33 cellular contexts compared by ENCODE assay signal in genomic region chr4:8909548-8909947, GRCh38. TPM values are rescaled to one million over a fixed set of nuclear protein-coding genes. Genes with fewer than 3 reads are reported as not detected.
DNase-seq lines count a peak whose midpoint lies in the region; FAIRE-seq and TF ChIP-seq lines count a peak whose summit lies in the region.
"Had no signal": no experiment of that assay in that cellular context is flagged by ENCODE, and none has a peak within 500 bp of the region (broad histone marks: within the 10 kb centered on the region; RNA-seq: fewer than 3 reads in every experiment).

No MANE protein-coding gene starts in this region.

- H3K27ac ChIP-seq in left ventricle myocardium inferior (replicated peaks), result no peak overlapping the region
- H3K27ac ChIP-seq: spleen had no signal

- no peaks in the 10 kb centered on the region for H3K4me1 ChIP-seq in left ventricle myocardium inferior
- H3K4me1 ChIP-seq: spleen had no signal

- no peaks in the 10 kb centered on the region for H3K27me3 Mint-ChIP-seq in T-helper 1 cell treated with Interleukin-12 subunit alpha and Interleukin-12 subunit beta and Interleukin-4 antibody, amounts not matched to agents 30 μg/mL and 1 μg/mL, for 36 hours (ENCODE audit: low read depth)
- peaks cover 6% of the 10 kb centered on the region for H3K27me3 Mint-ChIP-seq in chondrocyte (ENCODE audit: low read depth)
- H3K27me3 Mint-ChIP-seq: stimulated activated naive CD8-positive, alpha-beta T cell treated with anti-CD3 and anti-CD28 coated beads, Interleukin-15, amount 100 ng/mL, for 72 hours had no signal

- intact Hi-C loops in left ventricle myocardium inferior (cut with micrococcal nuclease), result no loop called here

- peaks cover 96% of the 10 kb centered on the region for H3K27me3 ChIP-seq in left ventricle myocardium inferior (ENCODE audit: low read depth)
- no peaks in the 10 kb centered on the region for H3K27me3 ChIP-seq in MG63

- H3K4me3 ChIP-seq in left ventricle myocardium inferior, result no peak overlapping the region
- H3K4me3 ChIP-seq in MG63, result no peak overlapping the region
- H3K4me3 ChIP-seq: GM23338, spleen had no signal

- no peak for TF ChIP-seq CTCF in chondrocyte (IDR thresholded peaks at IDR 0.05)
- no peak for TF ChIP-seq CTCF in left ventricle myocardium inferior (IDR thresholded peaks at IDR 0.05; ENCODE audit: borderline replicate concordance)

- DNase-seq in T-helper 1 cell (no peak), H4 (ENCODE audit: low spot score) (peak; percentile 62), chondrocyte (ENCODE audit: low spot score) (peak; percentile 26), urothelium cell line (ENCODE audit: low spot score) (peak; percentile 40), left ventricle myocardium inferior (no peak), MG63 (no peak)
- no peak for DNase-seq in stimulated activated CD4-positive, alpha-beta T cell treated with anti-CD3 and anti-CD28 coated beads, Interleukin-4, amount 100 ng/mL, for 4 hours
- DNase-seq: activated CD4-positive, alpha-beta T cell treated with anti-CD3 and anti-CD28 coated beads, Interleukin-2, amount 50 U/mL, for 4 hours; activated T-cell treated with anti-CD3 and anti-CD28 coated beads, Interleukin-2, amount 50 U/mL, for 72 hours; caudate nucleus; DMS79 treated with DMSO at 0.1 percent for 48 hours; effector memory CD8-positive, alpha-beta T cell; GF-D8; hippocampal formation; immature natural killer cell; mesenchymal stem cell; NCI-H1092; NCI-H1694; NCI-H524; right cardiac atrium; stimulated activated CD4-positive, alpha-beta T cell treated with anti-CD3 and anti-CD28 coated beads, Interleukin-2, amount 100 ng/mL, for 24 hours; T-helper 2 cell had no signal

- no peaks in the 10 kb centered on the region for H3K36me3 ChIP-seq in left ventricle myocardium inferior
- no peaks in the 10 kb centered on the region for H3K36me3 ChIP-seq in MG63
- H3K36me3 ChIP-seq: spleen had no signal

- FAIRE-seq in urothelium cell line (lab: Jason Lieb, UNC), result no peak
- FAIRE-seq: astrocyte, GM18507 had no signal

- no peak overlapping the region for H3K4me3 Mint-ChIP-seq in T-helper 1 cell treated with Interleukin-12 subunit alpha and Interleukin-12 subunit beta and Interleukin-4 antibody, amounts not matched to agents 30 μg/mL and 1 μg/mL, for 36 hours
- H3K4me3 Mint-ChIP-seq in chondrocyte (ENCODE audit: unreplicated experiment), result no peak overlapping the region
- H3K4me3 Mint-ChIP-seq: activated T-cell treated with anti-CD3 and anti-CD28 coated beads, Interleukin-2, amount 50 U/mL, for 72 hours; effector memory CD8-positive, alpha-beta T cell; GM23338; immature natural killer cell; neural crest cell; stimulated activated naive CD8-positive, alpha-beta T cell treated with anti-CD3 and anti-CD28 coated beads, Interleukin-15, amount 100 ng/mL, for 72 hours had no signal

- no peaks in the 10 kb centered on the region for H3K9me3 ChIP-seq in left ventricle myocardium inferior (replicated peaks)
- no peaks in the 10 kb centered on the region for H3K9me3 ChIP-seq in MG63
- H3K9me3 ChIP-seq: spleen had no signal

- H3K27ac Mint-ChIP-seq in T-helper 1 cell treated with Interleukin-12 subunit alpha and Interleukin-12 subunit beta and Interleukin-4 antibody, amounts not matched to agents 30 μg/mL and 1 μg/mL, for 36 hours, result peak overlapping the region; percentile 20
- H3K27ac Mint-ChIP-seq in chondrocyte (ENCODE audit: unreplicated experiment), result no peak overlapping the region
- H3K27ac Mint-ChIP-seq: activated T-cell treated with anti-CD3 and anti-CD28 coated beads, Interleukin-2, amount 50 U/mL, for 72 hours; effector memory CD8-positive, alpha-beta T cell; GM23338; immature natural killer cell had no signal

- no peaks in the 10 kb centered on the region for H3K4me1 Mint-ChIP-seq in T-helper 1 cell treated with Interleukin-12 subunit alpha and Interleukin-12 subunit beta and Interleukin-4 antibody, amounts not matched to agents 30 μg/mL and 1 μg/mL, for 36 hours (ENCODE audit: low read depth)
- peaks cover 14% of the 10 kb centered on the region for H3K4me1 Mint-ChIP-seq in chondrocyte (ENCODE audit: low read depth)
- H3K4me1 Mint-ChIP-seq: GM23338; immature natural killer cell; neural crest cell; stimulated activated naive CD8-positive, alpha-beta T cell treated with anti-CD3 and anti-CD28 coated beads, Interleukin-15, amount 100 ng/mL, for 72 hours had no signal

- no peaks in the 10 kb centered on the region for H3K36me3 Mint-ChIP-seq in T-helper 1 cell treated with Interleukin-12 subunit alpha and Interleukin-12 subunit beta and Interleukin-4 antibody, amounts not matched to agents 30 μg/mL and 1 μg/mL, for 36 hours (ENCODE audit: low read depth)
- H3K36me3 Mint-ChIP-seq in chondrocyte (ENCODE audit: low read depth), result no peaks in the 10 kb centered on the region
- H3K36me3 Mint-ChIP-seq: immature natural killer cell had no signal

- no peaks in the 10 kb centered on the region for H3K9me3 Mint-ChIP-seq in T-helper 1 cell treated with Interleukin-12 subunit alpha and Interleukin-12 subunit beta and Interleukin-4 antibody, amounts not matched to agents 30 μg/mL and 1 μg/mL, for 36 hours
- H3K9me3 Mint-ChIP-seq in chondrocyte (ENCODE audit: low read depth), result no peaks in the 10 kb centered on the region
- H3K9me3 Mint-ChIP-seq: activated T-cell treated with anti-CD3 and anti-CD28 coated beads, Interleukin-2, amount 50 U/mL, for 72 hours; effector memory CD8-positive, alpha-beta T cell; GM23338; immature natural killer cell; neural crest cell; stimulated activated naive CD8-positive, alpha-beta T cell treated with anti-CD3 and anti-CD28 coated beads, Interleukin-15, amount 100 ng/mL, for 72 hours had no signal

RNA-seq across cellular contexts. Expression of gene HMX1, which starts 37.9 kb away (rescaled TPM):
- total RNA-seq in H4 (2014; rRNA removed; shearing (Covaris generic)), result 5.1 and 7.3 TPM in 2 replicates
- total RNA-seq in chondrocyte, result 3.7 TPM in 1 of 3 replicates, not detected in the others
- total RNA-seq in left ventricle myocardium inferior, result not detected
- 7.5 and 17.5 TPM in 2 replicates for total RNA-seq in MG63 (2014; rRNA removed; shearing (Covaris generic); ENCODE audit: low replicate concordance)
- total RNA-seq: activated T-cell treated with anti-CD3 and anti-CD28 coated beads, Interleukin-2, amount 50 U/mL, for 72 hours; epithelial cell of proximal tubule; HT-29; left lobe of liver; right cardiac atrium; RPMI7951; spleen had no signal

Comparison
In these comparisons a context has a peak if more than half of its experiments do, and no peak if none do; other contexts are left out.
1. DNase-seq: peak in H4 (single experiment), chondrocyte (single experiment) and urothelium cell line (single experiment); none in T-helper 1 cell (0 of 5), left ventricle myocardium inferior (single experiment), MG63 (single experiment) and stimulated activated CD4-positive, alpha-beta T cell treated with anti-CD3 and anti-CD28 coated beads, Interleukin-4, amount 100 ng/mL, for 4 hours (0 of 2).